ENCODE assay signal across 8 cellular contexts in genomic region chr4:3949916-3950315, GRCh38.
DNase-seq lines count a peak whose midpoint lies in the region; ATAC-seq and TF ChIP-seq lines count a peak whose summit lies in the region.
"Not testable (repeated sequence)": the region's sequence is repeated elsewhere in the genome, so short reads cannot be mapped to it uniquely, and the experiment has no call there.

No MANE protein-coding gene starts in this region.

- TF ChIP-seq CTCF in IMR-90 (conservative IDR thresholded peaks at IDR 0.05; ENCODE audit: low read depth, low read length) (peak; percentile 51), Panc1 (IDR thresholded peaks at IDR 0.05) (peak; percentile 70), right atrium auricular region (IDR thresholded peaks at IDR 0.05) (peak; percentile 11 to 50), neural cell (IDR thresholded peaks at IDR 0.05; ENCODE audit: poor library complexity, severe bottlenecking) (peak; percentile 51), uterus (IDR thresholded peaks at IDR 0.05) (peak in 3 of 4 experiments; percentile 22 to 35 (median 24))

- H3F3A ChIP-seq in neural cell (ENCODE audit: insufficient read depth, low read length, poor library complexity, severe bottlenecking) = not testable (repeated sequence)

- not testable (repeated sequence) for H3K23ac ChIP-seq in IMR-90 (ENCODE audit: low read depth, low read length)

- CTCF ChIA-PET in IMR-90 (lab: Yijun Ruan, JAX); Panc1 (lab: Charles Lee): not testable (repeated sequence)

- H2AK5ac ChIP-seq in IMR-90 (ENCODE audit: low read depth, low read length) = not testable (repeated sequence)

- H2BK20ac ChIP-seq in IMR-90 (ENCODE audit: low read depth, low read length) = not testable (repeated sequence)

- not testable (repeated sequence) for BruUV-seq in IMR-90 (replicated peaks; lab: Mats Ljungman, UMichigan); Panc1 (replicated peaks; lab: Mats Ljungman, UMichigan)

- not testable (repeated sequence) for H4K5ac ChIP-seq in IMR-90 (ENCODE audit: low read depth, low read length)

- dilution Hi-C loops in IMR-90 (cut with HindIII; ENCODE audit: low sequenced_read_pairs, unreplicated experiment) = not testable (repeated sequence)

- not testable (repeated sequence) for H3K56ac ChIP-seq in IMR-90 (ENCODE audit: extremely low read depth, insufficient read depth, low read length)

- not testable (repeated sequence) for H3K9me1 ChIP-seq in IMR-90 (ENCODE audit: insufficient read depth, low read length)

- not testable (repeated sequence) for H4K20me1 ChIP-seq in IMR-90 (ENCODE audit: insufficient read depth, low read length); neural cell (ENCODE audit: insufficient read depth)

- not testable (repeated sequence) for H3K4me3 ChIP-seq in IMR-90 (ENCODE audit: insufficient read depth, low read depth, low read length); Panc1 (ENCODE audit: low read depth in 2 of 2, low read length in 2 of 2); right atrium auricular region; neural cell (ENCODE audit: low read length); uterus

- not testable (repeated sequence) for H2AK9ac ChIP-seq in IMR-90 (replicated peaks; ENCODE audit: low read depth, low read length, poor library complexity)

- TF ChIP-seq EP300 in neural cell (conservative IDR thresholded peaks at IDR 0.05; ENCODE audit: poor library complexity, severe bottlenecking) = not testable (repeated sequence)

- not testable (repeated sequence) for H2BK15ac ChIP-seq in IMR-90 (ENCODE audit: low read depth, low read length)

- peak; percentile 55 for TF ChIP-seq RAD21 in IMR-90 (IDR thresholded peaks at IDR 0.05; ENCODE audit: low read length)
- TF ChIP-seq RAD21 in neural cell (conservative IDR thresholded peaks at IDR 0.05) = not testable (repeated sequence)

- not testable (repeated sequence) for H3K9me3 ChIP-seq in IMR-90 (ENCODE audit: control insufficient read depth, insufficient read depth, low read length); Panc1 (ENCODE audit: control insufficient read depth, insufficient read depth, low read depth, low read length); right atrium auricular region; neural cell (ENCODE audit: low read length); uterus

- peak; percentile 56; the same call in 1 of the 2 replicates for ATAC-seq in IMR-90 (ENCODE audit: low read depth)
- not testable (repeated sequence) for ATAC-seq in Panc1

- intact Hi-C loops in IMR-90 (cut with micrococcal nuclease) = loop anchor here (1.0 to 5.0 kb wide), 3 partner anchors 183 to 603 kb away; partner anchors contain the start of genes ADRA2C and LRPAP1
- intact Hi-C loops in Panc1 (cut with micrococcal nuclease; ENCODE audit: unreplicated experiment); uterus (cut with DNase I; ENCODE audit: low total_unique reads): not testable (repeated sequence)

- H3K27ac ChIP-seq in IMR-90 (ENCODE audit: insufficient read depth, low read length); Panc1 (ENCODE audit: low read length); right atrium auricular region; neural cell (ENCODE audit: low read length); uterus: not testable (repeated sequence)

- not testable (repeated sequence) for H2BK5ac ChIP-seq in IMR-90 (ENCODE audit: low read depth, low read length, poor library complexity, severe bottlenecking)

- POLR2A ChIA-PET in IMR-90 (lab: Charles Lee; ENCODE audit: unreplicated experiment); Panc1 (lab: Charles Lee): not testable (repeated sequence)

- DNase-seq in EL = peak; percentile 49
- peak; percentile 52 for DNase-seq in IMR-90
- not testable (repeated sequence) for DNase-seq in Panc1 (ENCODE audit: low read depth, low spot score); right atrium auricular region (ENCODE audit: low spot score); uterus
- DNase-seq in activated T-cell treated with anti-CD3 and anti-CD28 coated beads, Interleukin-2, amount 50 U/mL, for 1 hour = peak; percentile 25
- DNase-seq in ecto neural progenitor cell (ENCODE audit: low spot score) = peak; percentile 58

- not testable (repeated sequence) for H3K14ac ChIP-seq in IMR-90 (replicated peaks; ENCODE audit: low read depth, low read length)

- H3K27me3 ChIP-seq in IMR-90 (ENCODE audit: control insufficient read depth, insufficient read depth, low read length); Panc1 (ENCODE audit: control insufficient read depth, insufficient read depth, low read length); right atrium auricular region; neural cell (ENCODE audit: insufficient read depth, low read depth, low read length); uterus: not testable (repeated sequence)

- not testable (repeated sequence) for H3K4me2 ChIP-seq in IMR-90 (ENCODE audit: low read depth, low read length); neural cell (ENCODE audit: low read length)

- H3K36me3 ChIP-seq in IMR-90 (ENCODE audit: control insufficient read depth, insufficient read depth, low read length); Panc1 (ENCODE audit: control insufficient read depth, insufficient read depth, low read length); right atrium auricular region; neural cell (ENCODE audit: insufficient read depth, low read length); uterus: not testable (repeated sequence)

- not testable (repeated sequence) for TF ChIP-seq POLR2A in IMR-90 (IDR thresholded peaks at IDR 0.05; ENCODE audit: low read depth, low read length); uterus (IDR thresholded peaks at IDR 0.05)

- not testable (repeated sequence) for H2BK120ac ChIP-seq in IMR-90 (ENCODE audit: low read depth, low read length)

- H3K18ac ChIP-seq in IMR-90 (ENCODE audit: low read depth, low read length) = not testable (repeated sequence)

- not testable (repeated sequence) for H3K9ac ChIP-seq in IMR-90 (ENCODE audit: low read depth, low read length); neural cell (ENCODE audit: low read length)

- in situ Hi-C loops in IMR-90 (cut with MboI; ENCODE audit: low sequenced_read_pairs) = loop anchor here (10.0 kb wide), 2 partner anchors 55 to 175 kb away; no protein-coding TSS in a partner anchor
- in situ Hi-C loops in Panc1 (cut with HindIII; ENCODE audit: low pct_unique_long_range_greater_than_20kb, low sequenced_read_pairs) = not testable (repeated sequence)

- not testable (repeated sequence) for H3K9me2 ChIP-seq in neural cell (ENCODE audit: insufficient read depth, low read length)

- not testable (repeated sequence) for H4K8ac ChIP-seq in IMR-90 (ENCODE audit: low read depth in 2 of 2, low read length in 2 of 2)

- not testable (repeated sequence) for H3K79me1 ChIP-seq in IMR-90 (ENCODE audit: low read depth in 1 of 2, low read length in 2 of 2)

- 40% methylated on average over 2 of the region's 5 CpGs; no CpG with 5 or more reads in 1 of the 2 experiments for WGBS in IMR-90 (ENCODE audit: extremely low coverage in 2 of 2, insufficient read length in 1 of 2), 2 experiments

- H4K91ac ChIP-seq in IMR-90 (ENCODE audit: insufficient read depth, low read depth, low read length) = not testable (repeated sequence)

- not testable (repeated sequence) for H3K4me1 ChIP-seq in IMR-90 (ENCODE audit: control insufficient read depth, insufficient read depth, low read length); Panc1 (ENCODE audit: control insufficient read depth, insufficient read depth, low read length); right atrium auricular region; uterus

- H3K79me2 ChIP-seq in neural cell (replicated peaks; ENCODE audit: insufficient read depth, low read length) = not testable (repeated sequence)

- H2AFZ ChIP-seq in IMR-90 (replicated peaks; ENCODE audit: low read length, poor library complexity); neural cell (ENCODE audit: low read depth, low read length): not testable (repeated sequence)

- not testable (repeated sequence) for H3K4ac ChIP-seq in IMR-90 (ENCODE audit: low read depth, low read length)

TF ChIP-seq in IMR-90, 13 proteins besides CTCF, POLR2A, EP300 and RAD21:
- peak; percentile 35; the same call in 1 of the 2 replicates for TF ChIP-seq SMC3 (IDR thresholded peaks at IDR 0.05; ENCODE audit: low read depth, low read length)

TF ChIP-seq in neural cell, 6 proteins besides CTCF, POLR2A, EP300 and RAD21:
- TF ChIP-seq SMC3 (conservative IDR thresholded peaks at IDR 0.05; ENCODE audit: poor library complexity) = peak; percentile 30
